28 cellular contexts compared by ENCODE assay signal in genomic region chr16:63880948-63881347, GRCh38.
"Had no signal": no experiment of that assay in that cellular context is flagged by ENCODE, and none has a peak within 500 bp of the region (broad histone marks: within the 10 kb centered on the region; RNA-seq: fewer than 3 reads in every experiment).

No MANE protein-coding gene starts in this region.

- H3K4me3 Mint-ChIP-seq: dendritic cell treated with granulocyte-macrophage colony-stimulating factor and Interleukin-4, amounts not matched to agents 40 ng/mL and 50 ng/mL, for 4 days; effector memory CD8-positive, alpha-beta T cell; endodermal cell had no signal

- H3K27ac Mint-ChIP-seq: dendritic cell treated with granulocyte-macrophage colony-stimulating factor and Interleukin-4, amounts not matched to agents 40 ng/mL and 50 ng/mL, for 4 days; effector memory CD8-positive, alpha-beta T cell; endodermal cell had no signal

- H3K9me3 Mint-ChIP-seq: endodermal cell had no signal

- H3K27ac ChIP-seq: colonic mucosa, coronary artery, epithelial cell of prostate, esophagus muscularis mucosa, esophagus squamous epithelium, foreskin keratinocyte, gastrocnemius medialis, gastroesophageal sphincter, heart left ventricle, heart right ventricle had no signal

- H3K9me3 ChIP-seq: colonic mucosa, esophagus muscularis mucosa, esophagus squamous epithelium, gastrocnemius medialis, gastroesophageal sphincter, heart left ventricle, heart right ventricle had no signal

- H3K4me1 ChIP-seq: colonic mucosa, esophagus muscularis mucosa, esophagus squamous epithelium, foreskin keratinocyte, gastrocnemius medialis, gastroesophageal sphincter, heart left ventricle, heart right ventricle had no signal

- H3K36me3 ChIP-seq: colonic mucosa, esophagus muscularis mucosa, esophagus squamous epithelium, gastrocnemius medialis, gastroesophageal sphincter, heart left ventricle, heart right ventricle had no signal

- H3K4me3 ChIP-seq: colonic mucosa, coronary artery, esophagus muscularis mucosa, esophagus squamous epithelium, gastrocnemius medialis, gastroesophageal sphincter, heart left ventricle, heart right ventricle had no signal

- FAIRE-seq: colon, endometrium, endothelial cell of umbilical vein, frontal cortex had no signal

- H3K27me3 Mint-ChIP-seq: dendritic cell treated with granulocyte-macrophage colony-stimulating factor and Interleukin-4, amounts not matched to agents 40 ng/mL and 50 ng/mL, for 4 days; effector memory CD8-positive, alpha-beta T cell had no signal

- ATAC-seq: effector memory CD8-positive, alpha-beta T cell; esophagus mucosa; foreskin keratinocyte; gastrocnemius medialis; gastroesophageal sphincter; heart left ventricle; heart right ventricle had no signal

- H3K27me3 ChIP-seq: colonic mucosa, esophagus muscularis mucosa, esophagus squamous epithelium, foreskin keratinocyte, gastrocnemius medialis, gastroesophageal sphincter, heart left ventricle, heart right ventricle had no signal

- DNase-seq: colonic mucosa; cortex of kidney; dermis blood vessel endothelial cell; effector CD4-positive, alpha-beta T cell; effector CD8-positive, alpha-beta T cell; effector memory CD4-positive, alpha-beta T cell; effector memory CD8-positive, alpha-beta T cell; endodermal cell; erythroblast; esophagus squamous epithelium; foreskin fibroblast; foreskin keratinocyte; foreskin melanocyte; gastrocnemius medialis; glutamatergic neuron; head of caudate nucleus; heart left ventricle; heart right ventricle had no signal
